ENCODE assay signal across 26 cellular contexts in the genomic region with DNA sequence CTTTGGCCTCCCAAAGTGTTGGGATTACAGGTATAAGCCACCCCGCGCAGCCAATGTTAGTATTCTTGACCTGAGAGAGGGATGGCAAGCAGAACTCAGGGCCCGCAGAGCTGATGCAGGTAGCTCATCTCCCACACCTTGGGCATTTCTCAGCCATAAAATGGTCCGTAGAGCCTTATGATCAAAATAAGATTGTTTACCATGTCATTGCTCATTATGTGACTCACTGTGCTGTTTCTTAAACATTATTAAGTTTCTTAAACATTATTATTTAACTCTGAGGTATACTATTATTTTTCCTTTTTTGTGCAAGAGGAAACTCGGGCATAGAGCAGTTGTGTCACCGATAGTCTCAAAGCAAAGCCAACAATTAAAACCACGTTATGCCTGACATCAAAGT. TPM values are rescaled to one million over a fixed set of nuclear protein-coding genes. Genes with fewer than 3 reads are reported as not detected.
A peak's percentile ranks its signal among the peaks of the same experiment; 100 is the strongest.
DNase-seq lines count a peak whose midpoint lies in the region; ATAC-seq, FAIRE-seq and TF ChIP-seq lines count a peak whose summit lies in the region.
"Had no signal": no experiment of that assay in that cellular context is flagged by ENCODE, and none has a peak within 500 bp of the region (broad histone marks: within the 10 kb centered on the region; RNA-seq: fewer than 3 reads in every experiment).

No MANE protein-coding gene starts in this region.

- POLR2A ChIA-PET in A549 (lab: Yijun Ruan, JAX) = no interaction called here

- no peaks in the 10 kb centered on the region for H3K9me3 ChIP-seq in A549
- H3K9me3 ChIP-seq: BLaER1 treated with 17β-estradiol and CSF1 and Interleukin-3, amounts not matched to agents 10 nM and 100 nM; Caco-2 had no signal

- no peaks in the 10 kb centered on the region for H3K27me3 Mint-ChIP-seq in activated T-helper 17 cell treated with anti-CD3 and anti-CD28 coated beads, Interleukin-2, amount 50 U/mL, for 72 hours
- H3K27me3 Mint-ChIP-seq: B cell; CD4-positive, alpha-beta T cell had no signal

- no peaks in the 10 kb centered on the region for H3K4me1 ChIP-seq in A549
- H3K4me1 ChIP-seq: Caco-2 had no signal

- H3K4me2 ChIP-seq in A549 = no peak overlapping the region
- H3K4me2 ChIP-seq: BLaER1 treated with 17β-estradiol and CSF1 and Interleukin-3, amounts not matched to agents 10 nM and 100 nM had no signal

- DNase-seq in A549 (ENCODE audit: low read depth in 1 of 2, low spot score in 1 of 2) = no peak
- peak; percentile 22 for DNase-seq in epithelial cell of esophagus (ENCODE audit: low read depth)
- DNase-seq in AG08396 (ENCODE audit: low spot score) = no peak
- DNase-seq in H54 (ENCODE audit: insufficient read length, low spot score) = no peak
- DNase-seq: ACHN; AML-193; Caco-2; Calu3; CD4-positive, alpha-beta T cell; CD8-positive, alpha-beta T cell; DMS153; DMS53; DMS79; DND-41; EL; GDM1 had no signal

- H3K27ac Mint-ChIP-seq in activated T-helper 17 cell treated with anti-CD3 and anti-CD28 coated beads, Interleukin-2, amount 50 U/mL, for 72 hours = peak overlapping the region; percentile 63
- H3K27ac Mint-ChIP-seq: B cell; CD4-positive, alpha-beta T cell; CD8-positive, alpha-beta T cell had no signal

- no peak overlapping the region for H3K4me3 ChIP-seq in A549
- no peak overlapping the region for H3K4me3 ChIP-seq in epithelial cell of esophagus (ENCODE audit: low read length)
- H3K4me3 ChIP-seq: BLaER1 treated with 17β-estradiol and CSF1 and Interleukin-3, amounts not matched to agents 10 nM and 100 nM; GM12878 had no signal

- no peak for TF ChIP-seq CTCF in A549 (IDR thresholded peaks at IDR 0.05)
- TF ChIP-seq CTCF in epithelial cell of esophagus (IDR thresholded peaks at IDR 0.05; ENCODE audit: insufficient read depth, low read depth, low read length, missing control alignments) = no peak

- peak; percentile 17 to 19; a peak in 3 of 6 replicates for ATAC-seq in A549
- no peak for ATAC-seq in activated T-helper 17 cell treated with anti-CD3 and anti-CD28 coated beads, Interleukin-2, amount 50 U/mL, for 72 hours (replicated peaks)
- ATAC-seq: CD8-positive, alpha-beta T cell; GM12878 had no signal

- no peak for TF ChIP-seq RAD21 in A549 (conservative IDR thresholded peaks at IDR 0.05 in 1 of 2, IDR thresholded peaks at IDR 0.05 in 1 of 2)

- WGBS in A549 (ENCODE audit: missing lambda C conversion rate) = 74% methylated on average over 7 of the region's 7 CpGs

- no peaks in the 10 kb centered on the region for H3K36me3 Mint-ChIP-seq in activated T-helper 17 cell treated with anti-CD3 and anti-CD28 coated beads, Interleukin-2, amount 50 U/mL, for 72 hours (ENCODE audit: low read depth)
- H3K36me3 Mint-ChIP-seq: CD8-positive, alpha-beta T cell had no signal

- TF ChIP-seq POLR2A in A549 (IDR thresholded peaks at IDR 0.05; ENCODE audit: low read length) = no peak
- TF ChIP-seq POLR2A in H54 (IDR thresholded peaks at IDR 0.05; ENCODE audit: low read depth, low read length) = no peak

- no peak overlapping the region for H3K27ac ChIP-seq in A549
- H3K27ac ChIP-seq: 22Rv1; BLaER1 treated with 17β-estradiol and CSF1 and Interleukin-3, amounts not matched to agents 10 nM and 100 nM; C4-2B had no signal

- no peaks in the 10 kb centered on the region for H3K9me3 Mint-ChIP-seq in activated T-helper 17 cell treated with anti-CD3 and anti-CD28 coated beads, Interleukin-2, amount 50 U/mL, for 72 hours
- H3K9me3 Mint-ChIP-seq: CD4-positive, alpha-beta T cell; CD8-positive, alpha-beta T cell had no signal

- H3K4me3 Mint-ChIP-seq in activated T-helper 17 cell treated with anti-CD3 and anti-CD28 coated beads, Interleukin-2, amount 50 U/mL, for 72 hours = no peak overlapping the region
- H3K4me3 Mint-ChIP-seq: B cell; CD4-positive, alpha-beta T cell; CD8-positive, alpha-beta T cell had no signal

- CTCF ChIA-PET in A549 (lab: Yijun Ruan, JAX) = interaction anchor here (1.7 kb wide), 1 partner anchor 11 kb away, joined by 4 read pairs; no protein-coding TSS in a partner anchor

- FAIRE-seq in A549 (lab: Jason Lieb, UNC) (no peak), H54 (lab: Jason Lieb, UNC) (no peak)
- FAIRE-seq: D721Med, GM12878, GM12892, GM18507 had no signal

- no peaks in the 10 kb centered on the region for H3K4me1 Mint-ChIP-seq in activated T-helper 17 cell treated with anti-CD3 and anti-CD28 coated beads, Interleukin-2, amount 50 U/mL, for 72 hours
- H3K4me1 Mint-ChIP-seq: B cell had no signal

- TF ChIP-seq EP300 in A549 (IDR thresholded peaks at IDR 0.05) = no peak

TF ChIP-seq in A549, 52 proteins besides CTCF, POLR2A, EP300 and RAD21:
- TF ChIP-seq RARB (CRISPR knock-in tag; IDR thresholded peaks at IDR 0.05) (no peak), CHD4 (IDR thresholded peaks at IDR 0.05; ENCODE audit: borderline replicate concordance) (no peak), POLR2AphosphoS2 (conservative IDR thresholded peaks at IDR 0.05; ENCODE audit: low read length) (no peak), NR3C1 (IDR thresholded peaks at IDR 0.05) (no peak), ZC3H11A (IDR thresholded peaks at IDR 0.05) (no peak), MYC (IDR thresholded peaks at IDR 0.05; ENCODE audit: borderline replicate concordance, low read length) (no peak), SMC3 (IDR thresholded peaks at IDR 0.05) (no peak), JUN (IDR thresholded peaks at IDR 0.05) (no peak), FOSB (CRISPR knock-in tag; IDR thresholded peaks at IDR 0.05) (no peak), EHMT2 (IDR thresholded peaks at IDR 0.05; ENCODE audit: low read depth) (no peak), MAFK (IDR thresholded peaks at IDR 0.05; ENCODE audit: partially characterized antibody) (no peak)
- TF ChIP-seq, protein P1, sequence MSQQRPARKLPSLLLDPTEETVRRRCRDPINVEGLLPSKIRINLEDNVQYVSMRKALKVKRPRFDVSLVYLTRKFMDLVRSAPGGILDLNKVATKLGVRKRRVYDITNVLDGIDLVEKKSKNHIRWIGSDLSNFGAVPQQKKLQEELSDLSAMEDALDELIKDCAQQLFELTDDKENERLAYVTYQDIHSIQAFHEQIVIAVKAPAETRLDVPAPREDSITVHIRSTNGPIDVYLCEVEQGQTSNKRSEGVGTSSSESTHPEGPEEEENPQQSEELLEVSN (IDR thresholded peaks at IDR 0.05; ENCODE audit: borderline replicate concordance, low read depth) = no peak
- TF ChIP-seq, protein P2, sequence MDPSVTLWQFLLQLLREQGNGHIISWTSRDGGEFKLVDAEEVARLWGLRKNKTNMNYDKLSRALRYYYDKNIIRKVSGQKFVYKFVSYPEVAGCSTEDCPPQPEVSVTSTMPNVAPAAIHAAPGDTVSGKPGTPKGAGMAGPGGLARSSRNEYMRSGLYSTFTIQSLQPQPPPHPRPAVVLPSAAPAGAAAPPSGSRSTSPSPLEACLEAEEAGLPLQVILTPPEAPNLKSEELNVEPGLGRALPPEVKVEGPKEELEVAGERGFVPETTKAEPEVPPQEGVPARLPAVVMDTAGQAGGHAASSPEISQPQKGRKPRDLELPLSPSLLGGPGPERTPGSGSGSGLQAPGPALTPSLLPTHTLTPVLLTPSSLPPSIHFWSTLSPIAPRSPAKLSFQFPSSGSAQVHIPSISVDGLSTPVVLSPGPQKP (IDR thresholded peaks at IDR 0.05; ENCODE audit: low read depth, low read length) = no peak
- TF ChIP-seq, protein P3, sequence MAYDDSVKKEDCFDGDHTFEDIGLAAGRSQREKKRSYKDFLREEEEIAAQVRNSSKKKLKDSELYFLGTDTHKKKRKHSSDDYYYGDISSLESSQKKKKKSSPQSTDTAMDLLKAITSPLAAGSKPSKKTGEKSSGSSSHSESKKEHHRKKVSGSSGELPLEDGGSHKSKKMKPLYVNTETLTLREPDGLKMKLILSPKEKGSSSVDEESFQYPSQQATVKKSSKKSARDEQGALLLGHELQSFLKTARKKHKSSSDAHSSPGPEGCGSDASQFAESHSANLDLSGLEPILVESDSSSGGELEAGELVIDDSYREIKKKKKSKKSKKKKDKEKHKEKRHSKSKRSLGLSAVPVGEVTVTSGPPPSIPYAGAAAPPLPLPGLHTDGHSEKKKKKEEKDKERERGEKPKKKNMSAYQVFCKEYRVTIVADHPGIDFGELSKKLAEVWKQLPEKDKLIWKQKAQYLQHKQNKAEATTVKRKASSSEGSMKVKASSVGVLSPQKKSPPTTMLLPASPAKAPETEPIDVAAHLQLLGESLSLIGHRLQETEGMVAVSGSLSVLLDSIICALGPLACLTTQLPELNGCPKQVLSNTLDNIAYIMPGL (CRISPR knock-in tag; IDR thresholded peaks at IDR 0.05; ENCODE audit: borderline replicate concordance) = no peak
TF ChIP-seq in A549: peak in this region for 0.

RNA-seq across cellular contexts. Expression of a gene that starts 42.4 kb away (rescaled TPM):
- 0.10 and 0.13 TPM in 2 replicates for polyA plus RNA-seq in A549 (2011; rRNA removed)
- 0.04 and 0.05 TPM in 2 replicates for polyA plus RNA-seq in A549 (2012; cell fraction: cytosol; rRNA removed)
- polyA plus RNA-seq in A549 (2012; cell fraction: nucleus; rRNA removed) = 0.16 and 0.17 TPM in 2 replicates
- 0.05 to 0.11 TPM (median 0.08 TPM) in 3 replicates for polyA plus RNA-seq in A549 (2017; fragmentation: RNase III; extraction: RNeasy Plus Mini Kit Qiagen cat#74134 plus additional on column Dnase treatment)
- not detected in 2 replicates for polyA minus RNA-seq in A549 (2011; rRNA and poly(A)+ RNA removed)
- total RNA-seq in activated T-helper 17 cell treated with anti-CD3 and anti-CD28 coated beads, Interleukin-2, amount 50 U/mL, for 72 hours = not detected
- total RNA-seq: B cell, Caco-2, G401 had no signal
